ENCODE assay signal across 23 cellular contexts in the genomic region with DNA sequence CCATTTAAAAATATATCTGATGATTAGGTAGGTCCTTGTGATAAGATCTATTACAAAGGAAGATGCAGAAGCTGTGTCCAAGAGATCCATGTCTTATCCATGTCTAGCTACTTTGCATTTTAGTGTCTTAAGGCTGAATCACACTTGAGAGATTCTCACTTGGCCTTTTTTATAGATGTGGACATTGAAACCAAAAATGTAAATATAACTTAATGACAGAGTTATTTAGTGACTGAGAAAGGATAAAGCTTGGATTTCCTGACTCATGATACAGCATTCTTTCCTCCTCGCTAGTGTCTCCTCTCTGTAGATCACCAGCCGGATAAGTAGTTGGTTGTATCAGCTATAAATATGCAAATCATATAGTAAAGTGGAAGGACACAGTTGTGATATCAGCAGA. TPM values are rescaled to one million over a fixed set of nuclear protein-coding genes. Genes with fewer than 3 reads are reported as not detected.
"Had no signal": no experiment of that assay in that cellular context is flagged by ENCODE, and none has a peak within 500 bp of the region (broad histone marks: within the 10 kb centered on the region; RNA-seq: fewer than 3 reads in every experiment).

No MANE protein-coding gene starts in this region.

- H3K9me3 Mint-ChIP-seq: immature natural killer cell; memory B cell; natural killer cell treated with Interleukin-12 subunit alpha and Interleukin-12 subunit beta and Interleukin-15 and Interleukin-18, amount 100 ng/mL, for 72 hours; neural progenitor cell had no signal

- H3K27ac Mint-ChIP-seq: immature natural killer cell, memory B cell, neural progenitor cell, progenitor cell of endocrine pancreas, type B pancreatic cell had no signal

- H3K27me3 Mint-ChIP-seq: memory B cell; natural killer cell treated with Interleukin-12 subunit alpha and Interleukin-12 subunit beta and Interleukin-15 and Interleukin-18, amount 100 ng/mL, for 72 hours; progenitor cell of endocrine pancreas; type B pancreatic cell had no signal

- H3K27me3 ChIP-seq: gastroesophageal sphincter, neural progenitor cell, pancreas, suprapubic skin, thyroid gland had no signal

- H2AFZ ChIP-seq: neural progenitor cell had no signal

- H3K36me3 Mint-ChIP-seq: immature natural killer cell; memory B cell; natural killer cell treated with Interleukin-12 subunit alpha and Interleukin-12 subunit beta and Interleukin-15 and Interleukin-18, amount 100 ng/mL, for 72 hours; neural progenitor cell; type B pancreatic cell had no signal

- DNase-seq: effector memory CD4-positive, alpha-beta T cell; glutamatergic neuron; immature natural killer cell; kidney; left cardiac atrium; left ventricle myocardium inferior; lower lobe of right lung; midbrain; nucleus accumbens; pancreas; right cardiac atrium; small intestine; stimulated activated CD4-positive, alpha-beta T cell treated with anti-CD3 and anti-CD28 coated beads, Interleukin-2, amount 100 ng/mL, for 48 hours; stimulated activated naive CD8-positive, alpha-beta T cell treated with anti-CD3 and anti-CD28 coated beads, Interleukin-15, Interleukin-2, amounts not matched to agents 100 U/mL and 50 U/mL, for 24 hours; thyroid gland had no signal

- H3K4me3 ChIP-seq: gastroesophageal sphincter, left ventricle myocardium inferior, lower lobe of right lung, neural progenitor cell, pancreas, suprapubic skin, thyroid gland had no signal

- H3K4me2 ChIP-seq: neural progenitor cell had no signal

- H3K9me3 ChIP-seq: gastroesophageal sphincter, left ventricle myocardium inferior, lower lobe of right lung, pancreas, suprapubic skin, thyroid gland had no signal

- H3K4me1 Mint-ChIP-seq: immature natural killer cell, memory B cell, neural progenitor cell had no signal

- H3K4me3 Mint-ChIP-seq: immature natural killer cell; memory B cell; natural killer cell treated with Interleukin-12 subunit alpha and Interleukin-12 subunit beta and Interleukin-15 and Interleukin-18, amount 100 ng/mL, for 72 hours; neural progenitor cell; type B pancreatic cell had no signal

- ATAC-seq: esophagus mucosa; gastroesophageal sphincter; left cardiac atrium; lower lobe of right lung; natural killer cell treated with Interleukin-12 subunit alpha and Interleukin-12 subunit beta and Interleukin-15 and Interleukin-18, amount 100 ng/mL, for 72 hours; pancreas; right cardiac atrium; stimulated activated naive CD8-positive, alpha-beta T cell treated with anti-CD3 and anti-CD28 coated beads, Interleukin-15, Interleukin-2, amounts not matched to agents 100 U/mL and 50 U/mL, for 24 hours had no signal

- H3K9ac ChIP-seq: neural progenitor cell had no signal

- H3K4me1 ChIP-seq: gastroesophageal sphincter, left ventricle myocardium inferior, lower lobe of right lung, pancreas, suprapubic skin, thyroid gland had no signal

- H3K36me3 ChIP-seq: gastroesophageal sphincter, left ventricle myocardium inferior, lower lobe of right lung, neural progenitor cell, pancreas, suprapubic skin, thyroid gland had no signal

- H3K27ac ChIP-seq: gastroesophageal sphincter, left ventricle myocardium inferior, lower lobe of right lung, neural progenitor cell, pancreas, suprapubic skin, thyroid gland had no signal

RNA-seq across cellular contexts. Expression of a gene that starts 23.3 kb away (rescaled TPM):
- polyA plus RNA-seq: immature natural killer cell had no signal
